Comparison of ENCODE assay signal across 17 cellular contexts in the genomic region with DNA sequence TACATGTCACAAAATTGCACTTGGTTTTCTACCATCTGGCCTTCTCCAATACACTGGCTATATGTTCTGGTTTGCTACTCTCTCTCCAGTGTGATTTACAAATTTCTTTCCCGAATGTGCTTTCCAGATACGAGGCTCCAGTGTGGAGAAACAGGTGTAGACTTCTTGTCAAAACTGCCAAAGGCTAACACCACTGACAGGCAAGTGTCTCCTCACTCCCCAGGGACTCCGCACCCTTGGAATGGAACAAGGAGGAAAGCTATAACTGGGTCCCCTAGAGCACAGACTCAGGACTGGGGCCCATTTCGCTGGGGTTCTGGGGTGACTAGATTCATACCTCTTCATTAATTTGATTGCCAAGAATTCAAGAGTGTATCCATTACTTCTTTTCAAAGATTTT.
A peak's percentile ranks its signal among the peaks of the same experiment; 100 is the strongest.
DNase-seq lines count a peak whose midpoint lies in the region; ATAC-seq and TF ChIP-seq lines count a peak whose summit lies in the region.
"Had no signal": no experiment of that assay in that cellular context is flagged by ENCODE, and none has a peak within 500 bp of the region (broad histone marks: within the 10 kb centered on the region; RNA-seq: fewer than 3 reads in every experiment).

No MANE protein-coding gene starts in this region.

- H3K36me3 Mint-ChIP-seq in osteocyte (ENCODE audit: unreplicated experiment) = no peaks in the 10 kb centered on the region

- H3K27ac ChIP-seq in GM23248 (peak overlapping the region; percentile 46), SJSA1 (peak overlapping the region; percentile 84), foreskin keratinocyte (peak overlapping the region; percentile 32)
- H3K27ac ChIP-seq: BLaER1 treated with 17β-estradiol and CSF1 and Interleukin-3, amounts not matched to agents 10 nM and 100 nM had no signal

- H3K36me3 ChIP-seq in GM23248 (ENCODE audit: low read depth) (no peaks in the 10 kb centered on the region), SJSA1 (no peaks in the 10 kb centered on the region)
- H3K36me3 ChIP-seq: BLaER1 treated with 17β-estradiol and CSF1 and Interleukin-3, amounts not matched to agents 10 nM and 100 nM had no signal

- no peak overlapping the region for H3K4me2 ChIP-seq in GM23248 (ENCODE audit: unreplicated experiment)
- H3K4me2 ChIP-seq: BLaER1 treated with 17β-estradiol and CSF1 and Interleukin-3, amounts not matched to agents 10 nM and 100 nM had no signal

- TF ChIP-seq CTCF in foreskin keratinocyte (conservative IDR thresholded peaks at IDR 0.05) = no peak
- no peak for TF ChIP-seq CTCF in osteocyte (IDR thresholded peaks at IDR 0.05)

- no peak overlapping the region for H3K9ac ChIP-seq in GM23248
- H3K9ac ChIP-seq: BLaER1 treated with 17β-estradiol and CSF1 and Interleukin-3, amounts not matched to agents 10 nM and 100 nM had no signal

- peaks cover 44% of the 10 kb centered on the region for H3K4me1 Mint-ChIP-seq in osteocyte (ENCODE audit: unreplicated experiment)

- H3K9me3 Mint-ChIP-seq in osteocyte (ENCODE audit: unreplicated experiment) = no peaks in the 10 kb centered on the region

- WGBS in GM23248 (ENCODE audit: low coverage in 1 of 2, low lambda C conversion rate in 2 of 2, missing lambda C conversion rate in 2 of 2), 2 experiments = 71 to 74% methylated on average over 4 of the region's 4 CpGs

- no peaks in the 10 kb centered on the region for H3K9me2 ChIP-seq in GM23248 (ENCODE audit: insufficient read depth)

- no peaks in the 10 kb centered on the region for H3K27me3 Mint-ChIP-seq in osteocyte (ENCODE audit: unreplicated experiment)

- DNase-seq in GM23248 (no peak), SJSA1 (ENCODE audit: low read depth in 1 of 2, low spot score in 2 of 2) (no peak), foreskin keratinocyte (no peak), osteocyte (ENCODE audit: extremely low spot score, unreplicated experiment) (no peak), AML-193 (lab: John Stamatoyannopoulos, UW) (no peak), NCI-H2196 (lab: John Stamatoyannopoulos, UW; ENCODE audit: unreplicated experiment) (no peak)
- no peak for DNase-seq in activated CD4-positive, alpha-beta T cell treated with anti-CD3 and anti-CD28 coated beads, Interleukin-2, amount 50 U/mL, for 1 hour
- DNase-seq: DMS153, Kasumi-1, NCI-H1417, NCI-H1930, NCI-H2171, NCI-H82, SHP77 treated with DMSO at 0.1 percent for 48 hours had no signal

- no peak overlapping the region for H2AFZ ChIP-seq in GM23248

- H3K27ac Mint-ChIP-seq in osteocyte (ENCODE audit: unreplicated experiment) = peak overlapping the region; percentile 87

- in situ Hi-C loops in GM23248 (cut with MboI) = no loop called here

- ATAC-seq in foreskin keratinocyte (no peak), GM18511 (IDR thresholded peaks at IDR 0.05; ENCODE audit: unreplicated experiment) (no peak)
- ATAC-seq: HCT116 had no signal

- H3F3A ChIP-seq in GM23248 (ENCODE audit: insufficient read depth) = 0 out of 2 replicates have a peak, but pooled peaks cover 10% of the 10 kb centered on the region

- H3K9me3 ChIP-seq in GM23248 (ENCODE audit: low read depth) (no peaks in the 10 kb centered on the region), SJSA1 (replicated peaks) (no peaks in the 10 kb centered on the region)

- no peak overlapping the region for H3K4me3 Mint-ChIP-seq in osteocyte (ENCODE audit: unreplicated experiment)

- H3K4me3 ChIP-seq in GM23248 (no peak overlapping the region), SJSA1 (no peak overlapping the region)
- H3K4me3 ChIP-seq: BLaER1 treated with 17β-estradiol and CSF1 and Interleukin-3, amounts not matched to agents 10 nM and 100 nM had no signal

- no peaks in the 10 kb centered on the region for H3K79me2 ChIP-seq in GM23248 (ENCODE audit: insufficient read depth)

- H3K4me1 ChIP-seq in GM23248 (ENCODE audit: insufficient read depth) (peaks cover 13% of the 10 kb centered on the region; the same call in 1 of the 2 replicates), SJSA1 (replicated peaks) (peaks cover 43% of the 10 kb centered on the region), foreskin keratinocyte (no peaks in the 10 kb centered on the region)
- H3K4me1 ChIP-seq: BLaER1 treated with 17β-estradiol and CSF1 and Interleukin-3, amounts not matched to agents 10 nM and 100 nM had no signal

- H4K20me1 ChIP-seq in GM23248 (ENCODE audit: insufficient read depth) = no peaks in the 10 kb centered on the region
- H4K20me1 ChIP-seq: BLaER1 treated with 17β-estradiol and CSF1 and Interleukin-3, amounts not matched to agents 10 nM and 100 nM had no signal

- H3K27me3 ChIP-seq in GM23248 (replicated peaks; ENCODE audit: insufficient read depth) = 0 out of 2 replicates have a peak, but pooled peaks cover 7% of the 10 kb centered on the region
- no peaks in the 10 kb centered on the region for H3K27me3 ChIP-seq in SJSA1 (replicated peaks)
- no peaks in the 10 kb centered on the region for H3K27me3 ChIP-seq in foreskin keratinocyte
- H3K27me3 ChIP-seq: BLaER1 treated with 17β-estradiol and CSF1 and Interleukin-3, amounts not matched to agents 10 nM and 100 nM had no signal

Comparison
In these comparisons a context has a peak if more than half of its experiments do, and no peak if none do; other contexts are left out.
1. H3K27ac ChIP-seq: peak in every context shown above with its lines; median percentile 84 in SJSA1; 46 in GM23248; 32 in foreskin keratinocyte.